Comparison of ENCODE assay signal across 8 cellular contexts in genomic region chr12:120468271-120468845, GRCh38. TPM values are rescaled to one million over a fixed set of nuclear protein-coding genes. Genes with fewer than 3 reads are reported as not detected.
DNase-seq lines count a peak whose midpoint lies in the region; ATAC-seq and TF ChIP-seq lines count a peak whose summit lies in the region.

No MANE protein-coding gene starts in this region.

- H3K36me3 Mint-ChIP-seq in activated CD8-positive, alpha-beta memory T cell treated with anti-CD3 and anti-CD28 coated beads, Interleukin-2, amount 10 ng/mL, durations not matched to agents 7 days and 5 days = peaks cover 38% of the 10 kb centered on the region
- peaks cover 14% of the 10 kb centered on the region for H3K36me3 Mint-ChIP-seq in neural crest cell (ENCODE audit: low read depth)

- H3K4me1 Mint-ChIP-seq in activated CD8-positive, alpha-beta memory T cell treated with anti-CD3 and anti-CD28 coated beads, Interleukin-2, amount 10 ng/mL, durations not matched to agents 7 days and 5 days = peaks cover 36% of the 10 kb centered on the region
- H3K4me1 Mint-ChIP-seq in neural crest cell = peaks cover 39% of the 10 kb centered on the region

- no peak for TF ChIP-seq CTCF in LNCaP clone FGC (IDR thresholded peaks at IDR 0.05; ENCODE audit: control insufficient read depth, extremely low read depth, insufficient read depth)
- TF ChIP-seq CTCF in fibroblast of mammary gland (conservative IDR thresholded peaks at IDR 0.05; ENCODE audit: control insufficient read depth, insufficient read depth, low read depth, low read length) = no peak
- no peak for TF ChIP-seq CTCF in neural crest cell (conservative IDR thresholded peaks at IDR 0.05)

- H3K4me3 ChIP-seq in LNCaP clone FGC (ENCODE audit: low read depth, low read length) (peak overlapping the region; percentile 82), fibroblast of mammary gland (ENCODE audit: control insufficient read depth, low read depth, low read length) (peak overlapping the region; percentile 81)

- no peaks in the 10 kb centered on the region for H3K9me3 Mint-ChIP-seq in activated CD8-positive, alpha-beta memory T cell treated with anti-CD3 and anti-CD28 coated beads, Interleukin-2, amount 10 ng/mL, durations not matched to agents 7 days and 5 days (ENCODE audit: low read depth)
- no peaks in the 10 kb centered on the region for H3K9me3 Mint-ChIP-seq in neural crest cell

- peak overlapping the region; percentile 84 for H3K27ac Mint-ChIP-seq in activated CD8-positive, alpha-beta memory T cell treated with anti-CD3 and anti-CD28 coated beads, Interleukin-2, amount 10 ng/mL, durations not matched to agents 7 days and 5 days
- H3K27ac Mint-ChIP-seq in neural crest cell (ENCODE audit: unreplicated experiment) = peak overlapping the region; percentile 81

- ATAC-seq in activated CD8-positive, alpha-beta memory T cell treated with anti-CD3 and anti-CD28 coated beads, Interleukin-2, amount 10 ng/mL, durations not matched to agents 7 days and 5 days = no peak

- no peaks in the 10 kb centered on the region for H3K27me3 Mint-ChIP-seq in activated CD8-positive, alpha-beta memory T cell treated with anti-CD3 and anti-CD28 coated beads, Interleukin-2, amount 10 ng/mL, durations not matched to agents 7 days and 5 days
- peaks cover 4% of the 10 kb centered on the region for H3K27me3 Mint-ChIP-seq in neural crest cell (ENCODE audit: low read depth)

- peak; percentile 15 for DNase-seq in activated naive CD4-positive, alpha-beta T cell treated with Interleukin-2 at 50 U/mL for 16 hours
- DNase-seq in activated naive CD4-positive, alpha-beta T cell (lab: John Stamatoyannopoulos, UW) = no peak
- DNase-seq in LNCaP clone FGC (ENCODE audit: low read depth) (no peak), fibroblast of mammary gland (ENCODE audit: low read depth) (peak; percentile 66), neural crest cell (ENCODE audit: low read depth, low spot score) (peak; percentile 25), NCI-H1105 treated with DMSO at 0.1 percent for 48 hours (lab: John Stamatoyannopoulos, UW) (no peak)
- DNase-seq in activated CD8-positive, alpha-beta memory T cell treated with anti-CD3 and anti-CD28 coated beads, Interleukin-2, amount 10 ng/mL, durations not matched to agents 7 days and 5 days = peak; percentile 65
- no peak for DNase-seq in effector CD4-positive, alpha-beta T cell

- peak overlapping the region; percentile 95 for H3K4me3 Mint-ChIP-seq in activated CD8-positive, alpha-beta memory T cell treated with anti-CD3 and anti-CD28 coated beads, Interleukin-2, amount 10 ng/mL, durations not matched to agents 7 days and 5 days
- H3K4me3 Mint-ChIP-seq in neural crest cell = peak overlapping the region; percentile 99

- CTCF ChIA-PET in activated CD8-positive, alpha-beta memory T cell treated with anti-CD3 and anti-CD28 coated beads, Interleukin-2, amount 10 ng/mL, durations not matched to agents 7 days and 5 days (lab: Charles Lee) = interaction anchor here (0.6 to 5.1 kb wide), 17 partner anchors 9 to 1418 kb away, joined by 3 to 37 read pairs (median 7); partner anchors contain the start of genes COQ5, COX6A1, DYNLL1 and POP5

RNA-seq across cellular contexts. Expression of gene SRSF9, which starts 1.2 kb away (rescaled TPM):
- total RNA-seq in activated CD8-positive, alpha-beta memory T cell treated with anti-CD3 and anti-CD28 coated beads, Interleukin-2, amount 10 ng/mL, durations not matched to agents 7 days and 5 days = 100 to 1,000 TPM; 195 to 240 TPM
- 350 and 361 TPM in 2 replicates for total RNA-seq in neural crest cell

RNA-seq across cellular contexts. Expression of gene GATC, which starts 22.1 kb away (rescaled TPM):
- total RNA-seq in activated CD8-positive, alpha-beta memory T cell treated with anti-CD3 and anti-CD28 coated beads, Interleukin-2, amount 10 ng/mL, durations not matched to agents 7 days and 5 days = 10 to 100 TPM; 25.3 to 32.7 TPM
- 32.0 and 33.8 TPM in 2 replicates for total RNA-seq in neural crest cell

RNA-seq across cellular contexts. Expression of gene TRIAP1, which starts 22.2 kb away (rescaled TPM):
- total RNA-seq in activated CD8-positive, alpha-beta memory T cell treated with anti-CD3 and anti-CD28 coated beads, Interleukin-2, amount 10 ng/mL, durations not matched to agents 7 days and 5 days = 10 to 100 TPM; 26.8 to 38.0 TPM
- total RNA-seq in neural crest cell = 38.0 and 38.1 TPM in 2 replicates

RNA-seq across cellular contexts. Expression of gene DYNLL1, which starts 27.6 kb away (rescaled TPM):
- 100 to 1,000 TPM; 190 to 264 TPM for total RNA-seq in activated CD8-positive, alpha-beta memory T cell treated with anti-CD3 and anti-CD28 coated beads, Interleukin-2, amount 10 ng/mL, durations not matched to agents 7 days and 5 days
- 375 and 382 TPM in 2 replicates for total RNA-seq in neural crest cell

RNA-seq across cellular contexts. Expression of gene COX6A1, which starts 30.4 kb away (rescaled TPM):
- 100 to 1,000 TPM; 329 to 408 TPM for total RNA-seq in activated CD8-positive, alpha-beta memory T cell treated with anti-CD3 and anti-CD28 coated beads, Interleukin-2, amount 10 ng/mL, durations not matched to agents 7 days and 5 days
- total RNA-seq in neural crest cell = 315 and 320 TPM in 2 replicates

Comparison
In these comparisons a context has a peak if more than half of its experiments do, and no peak if none do; other contexts are left out.
1. DNase-seq: peak in activated naive CD4-positive, alpha-beta T cell treated with Interleukin-2 at 50 U/mL for 16 hours (single experiment), activated CD8-positive, alpha-beta memory T cell treated with anti-CD3 and anti-CD28 coated beads, Interleukin-2, amount 10 ng/mL, durations not matched to agents 7 days and 5 days (single experiment), fibroblast of mammary gland (single experiment) and neural crest cell (single experiment); none in activated naive CD4-positive, alpha-beta T cell (0 of 4), LNCaP clone FGC (single experiment), effector CD4-positive, alpha-beta T cell (single experiment) and NCI-H1105 treated with DMSO at 0.1 percent for 48 hours (single experiment).